In genomic region chrX:1657367-1658082, GRCh38 we compare ENCODE assay signal across 8 cellular contexts. TPM values are rescaled to one million over a fixed set of nuclear protein-coding genes. Genes with fewer than 3 reads are reported as not detected.
DNase-seq lines count a peak whose midpoint lies in the region; ATAC-seq lines count a peak whose summit lies in the region.

No MANE protein-coding gene starts in this region.

- ATAC-seq in HG02870 (IDR thresholded peaks at IDR 0.05; ENCODE audit: unreplicated experiment), result peak; percentile 34

- peak; percentile 77 for DNase-seq in NK-92 treated with Interleukin-12 subunit alpha and Interleukin-12 subunit beta, amount 100 ng/mL, for 24 hours (lab: John Stamatoyannopoulos, UW)
- DNase-seq in NK-92 (lab: John Stamatoyannopoulos, UW; ENCODE audit: unreplicated experiment), result no peak
- peak; percentile 64 for DNase-seq in NCI-H460 (ENCODE audit: extremely low read depth, low read depth)
- DNase-seq in activated CD8-positive, alpha-beta memory T cell treated with anti-CD3 and anti-CD28 coated beads, Interleukin-2, amount 50 U/mL, for 48 hours, result peak; percentile 73
- DNase-seq in germinal center (ENCODE audit: low spot score), result peak; percentile 14
- DNase-seq in stimulated activated CD4-positive, alpha-beta T cell treated with anti-CD3 and anti-CD28 coated beads, Interleukin-15, amount 100 ng/mL, for 48 hours (ENCODE audit: low read depth in 2 of 2), result peak; percentile 46 to 50
- no peak for DNase-seq in NCI-H446 treated with DMSO at 0.1 percent for 48 hours (lab: John Stamatoyannopoulos, UW)

RNA-seq across cellular contexts. Expression of gene ASMT, which starts 42.7 kb away (rescaled TPM):
- not detected in 2 replicates for total RNA-seq in NCI-H460 (2014; rRNA removed; shearing (Covaris generic))
- polyA plus RNA-seq in NCI-H460 (2014; cell fraction: nucleus; rRNA removed), result not detected in 2 replicates

Comparison
In these comparisons a context has a peak if more than half of its experiments do, and no peak if none do; other contexts are left out.
1. DNase-seq: peak in NK-92 treated with Interleukin-12 subunit alpha and Interleukin-12 subunit beta, amount 100 ng/mL, for 24 hours (single experiment), NCI-H460 (single experiment), activated CD8-positive, alpha-beta memory T cell treated with anti-CD3 and anti-CD28 coated beads, Interleukin-2, amount 50 U/mL, for 48 hours (single experiment), germinal center (single experiment) and stimulated activated CD4-positive, alpha-beta T cell treated with anti-CD3 and anti-CD28 coated beads, Interleukin-15, amount 100 ng/mL, for 48 hours (2 of 2); none in NK-92 (single experiment) and NCI-H446 treated with DMSO at 0.1 percent for 48 hours (single experiment).